In the genomic region with DNA sequence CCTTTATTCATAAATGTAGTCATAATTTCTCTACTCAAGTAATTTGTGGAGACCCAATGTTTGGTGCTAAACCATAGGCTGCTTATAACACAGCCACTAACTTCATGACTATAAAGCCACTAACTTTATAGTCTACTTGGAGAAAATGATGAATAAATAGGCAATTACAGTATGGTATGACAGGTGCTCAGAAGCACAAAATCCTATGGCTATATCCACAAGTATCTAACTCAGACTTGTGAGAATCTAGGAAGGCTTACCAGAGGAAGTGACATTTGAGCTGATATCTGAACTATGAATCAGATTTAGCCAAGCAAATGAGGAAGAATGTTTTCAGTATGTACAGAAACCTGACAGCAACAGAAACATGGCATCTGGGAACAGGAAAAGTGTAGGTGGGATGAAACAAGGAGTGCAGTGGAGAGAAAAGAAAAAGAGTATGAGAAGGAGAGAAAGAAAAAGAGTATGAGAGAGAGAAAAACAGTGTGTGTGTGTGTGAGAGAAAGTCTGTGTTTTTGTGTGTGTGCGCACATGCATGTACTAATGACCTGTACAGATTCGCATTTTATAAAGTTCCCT, we compare ENCODE assay signal across 1 cellular context.
TF ChIP-seq lines count a peak whose summit lies in the region.

No MANE protein-coding gene starts in this region.

TF ChIP-seq in IMR-90, 13 proteins besides CTCF, POLR2A, EP300 and RAD21:
- no peak for TF ChIP-seq CHD1 (IDR thresholded peaks at IDR 0.05; ENCODE audit: low read depth, low read length)
- TF ChIP-seq, protein P1, sequence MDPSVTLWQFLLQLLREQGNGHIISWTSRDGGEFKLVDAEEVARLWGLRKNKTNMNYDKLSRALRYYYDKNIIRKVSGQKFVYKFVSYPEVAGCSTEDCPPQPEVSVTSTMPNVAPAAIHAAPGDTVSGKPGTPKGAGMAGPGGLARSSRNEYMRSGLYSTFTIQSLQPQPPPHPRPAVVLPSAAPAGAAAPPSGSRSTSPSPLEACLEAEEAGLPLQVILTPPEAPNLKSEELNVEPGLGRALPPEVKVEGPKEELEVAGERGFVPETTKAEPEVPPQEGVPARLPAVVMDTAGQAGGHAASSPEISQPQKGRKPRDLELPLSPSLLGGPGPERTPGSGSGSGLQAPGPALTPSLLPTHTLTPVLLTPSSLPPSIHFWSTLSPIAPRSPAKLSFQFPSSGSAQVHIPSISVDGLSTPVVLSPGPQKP (IDR thresholded peaks at IDR 0.05; ENCODE audit: borderline replicate concordance, low read depth, low read length): no peak
- no peak for TF ChIP-seq BHLHE40 (IDR thresholded peaks at IDR 0.05; ENCODE audit: low read depth, low read length)
- no peak for TF ChIP-seq SMC3 (IDR thresholded peaks at IDR 0.05; ENCODE audit: low read depth, low read length)
- TF ChIP-seq, protein P2, sequence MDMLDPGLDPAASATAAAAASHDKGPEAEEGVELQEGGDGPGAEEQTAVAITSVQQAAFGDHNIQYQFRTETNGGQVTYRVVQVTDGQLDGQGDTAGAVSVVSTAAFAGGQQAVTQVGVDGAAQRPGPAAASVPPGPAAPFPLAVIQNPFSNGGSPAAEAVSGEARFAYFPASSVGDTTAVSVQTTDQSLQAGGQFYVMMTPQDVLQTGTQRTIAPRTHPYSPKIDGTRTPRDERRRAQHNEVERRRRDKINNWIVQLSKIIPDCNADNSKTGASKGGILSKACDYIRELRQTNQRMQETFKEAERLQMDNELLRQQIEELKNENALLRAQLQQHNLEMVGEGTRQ (IDR thresholded peaks at IDR 0.05; ENCODE audit: low read depth, low read length): no peak
- TF ChIP-seq MAZ (IDR thresholded peaks at IDR 0.05; ENCODE audit: borderline replicate concordance, low read depth, low read length): no peak
- no peak for TF ChIP-seq RFX5 (IDR thresholded peaks at IDR 0.05; ENCODE audit: low read depth, low read length)
- no peak for TF ChIP-seq FOS (IDR thresholded peaks at IDR 0.05; ENCODE audit: low read depth, low read length)
- TF ChIP-seq MAFK (IDR thresholded peaks at IDR 0.05; ENCODE audit: low read depth, low read length): no peak
- TF ChIP-seq MXI1 (IDR thresholded peaks at IDR 0.05; ENCODE audit: borderline replicate concordance, low read depth, low read length): no peak
- TF ChIP-seq NFE2L2 (IDR thresholded peaks at IDR 0.05; ENCODE audit: low read depth, low read length): no peak
- no peak for TF ChIP-seq CEBPB (IDR thresholded peaks at IDR 0.05; ENCODE audit: low read depth, low read length)
- TF ChIP-seq RCOR1 (IDR thresholded peaks at IDR 0.05; ENCODE audit: insufficient replicate concordance, low read length): no peak
TF ChIP-seq in IMR-90: peak in this region for 0.
